1 cellular context compared by ENCODE assay signal in genomic region chr19:739998-740715, GRCh38.
A peak's percentile ranks its signal among the peaks of the same experiment; 100 is the strongest.
TF ChIP-seq lines count a peak whose summit lies in the region.

No MANE protein-coding gene starts in this region.

TF ChIP-seq in K562, 482 proteins besides CTCF, POLR2A, EP300 and RAD21:
- TF ChIP-seq ZBTB9 (CRISPR knock-in tag; IDR thresholded peaks at IDR 0.05) (no peak), ZFP36 (IDR thresholded peaks at IDR 0.05; ENCODE audit: low read depth, low read length, partially characterized antibody) (peak; percentile 14), KAT8 (IDR thresholded peaks at IDR 0.05; ENCODE audit: low read depth) (no peak), HMBOX1 (IDR thresholded peaks at IDR 0.05) (no peak), MAX (CRISPR knock-in tag; IDR thresholded peaks at IDR 0.05) (0 out of 2 replicates have a peak, but pooled peaks have one; percentile 10), ZNF133 (CRISPR knock-in tag; IDR thresholded peaks at IDR 0.05) (no peak), EGR1 (conservative IDR thresholded peaks at IDR 0.05) (peak; percentile 65)
